In genomic region chr1:14184346-14184963, GRCh38 we compare ENCODE assay signal across 13 cellular contexts.
DNase-seq lines count a peak whose midpoint lies in the region; ATAC-seq and TF ChIP-seq lines count a peak whose summit lies in the region.
"Had no signal": no experiment of that assay in that cellular context is flagged by ENCODE, and none has a peak within 500 bp of the region (broad histone marks: within the 10 kb centered on the region; RNA-seq: fewer than 3 reads in every experiment).

No MANE protein-coding gene starts in this region.

- H3F3A ChIP-seq in GM23338 (replicated peaks; ENCODE audit: low read depth), result no peaks in the 10 kb centered on the region

- H4K20me1 ChIP-seq in GM23338 (replicated peaks; ENCODE audit: insufficient read depth), result no peaks in the 10 kb centered on the region

- BruUV-seq in A673 (replicated peaks; lab: Mats Ljungman, UMichigan), result no TSS peak

- H3K27ac Mint-ChIP-seq in GM23338, result no peak overlapping the region

- H3K27ac ChIP-seq in A673 (ENCODE audit: low read depth, low read length, poor library complexity, severe bottlenecking), result peak overlapping the region; percentile 84
- H3K27ac ChIP-seq in GM23338 (ENCODE audit: low read depth), result no peak overlapping the region
- H3K27ac ChIP-seq: SJCRH30 had no signal

- H3K4me1 ChIP-seq in A673 (ENCODE audit: insufficient read depth, low read length, poor library complexity, severe bottlenecking), result peaks cover 32% of the 10 kb centered on the region
- H3K4me1 ChIP-seq in GM23338 (ENCODE audit: insufficient read depth), result peaks cover 41% of the 10 kb centered on the region
- H3K4me1 ChIP-seq: SJCRH30 had no signal

- peak overlapping the region; percentile 68; the same call in 1 of the 2 replicates for H3K4me2 ChIP-seq in GM23338

- TF ChIP-seq CTCF in A673 (conservative IDR thresholded peaks at IDR 0.05; ENCODE audit: low read depth, low read length), result no peak
- no peak for TF ChIP-seq CTCF in GM23338 (conservative IDR thresholded peaks at IDR 0.05; ENCODE audit: low read depth in 2 of 2)

- H3K4me3 Mint-ChIP-seq in GM23338, result no peak overlapping the region

- intact Hi-C loops in A673 (cut with micrococcal nuclease; ENCODE audit: unreplicated experiment), result no loop called here

- H2AFZ ChIP-seq in GM23338, result peak overlapping the region; percentile 87; the same call in 1 of the 2 replicates

- H3K36me3 Mint-ChIP-seq in GM23338 (ENCODE audit: low read depth), result no peaks in the 10 kb centered on the region; the same call in 2 of the 3 replicates

- H3K79me2 ChIP-seq in GM23338 (replicated peaks; ENCODE audit: insufficient read depth), result no peaks in the 10 kb centered on the region

- POLR2A ChIA-PET in A673 (lab: Charles Lee; ENCODE audit: low non-redundant PET), result interaction anchor here (0.5 kb wide), 1 partner anchor 209 kb away, joined by 4 read pairs; no protein-coding TSS in a partner anchor

- no peaks in the 10 kb centered on the region for H3K9me3 ChIP-seq in A673 (ENCODE audit: low read depth, low read length, poor library complexity, severe bottlenecking)
- H3K9me3 ChIP-seq: SJCRH30 had no signal

- H3K27me3 ChIP-seq in A673 (replicated peaks; ENCODE audit: insufficient read depth, low read depth, low read length, poor library complexity), result no peaks in the 10 kb centered on the region
- no peaks in the 10 kb centered on the region for H3K27me3 ChIP-seq in GM23338 (ENCODE audit: insufficient read depth)

- peaks cover 16% of the 10 kb centered on the region; the same call in 1 of the 2 replicates for H3K9me2 ChIP-seq in GM23338 (ENCODE audit: insufficient read depth)

- DNase-seq in A673 (ENCODE audit: low spot score) (peak; percentile 50), GM23338 (ENCODE audit: low spot score) (no peak), astrocyte of the hippocampus (ENCODE audit: low read depth, low spot score) (peak; percentile 7), middle frontal gyrus (ENCODE audit: extremely low spot score, low spot score) (peak; percentile 60), COLO829 (ENCODE audit: low spot score) (no peak), NCI-H345 (lab: John Stamatoyannopoulos, UW) (no peak), epidermal melanocyte (ENCODE audit: insufficient read length, low spot score) (no peak)
- DNase-seq in stimulated activated naive CD4-positive, alpha-beta T cell (lab: John Stamatoyannopoulos, UW), result no peak
- DNase-seq: HCEC 1CT, NCI-H1436 treated with DMSO at 0.1 percent for 48 hours, NCI-H226, NCI-H526, SJCRH30 had no signal

- CTCF ChIA-PET in A673 (lab: Charles Lee), result no interaction called here

- H3K36me3 ChIP-seq in A673 (ENCODE audit: insufficient read depth, low read length, poor library complexity, severe bottlenecking), result no peaks in the 10 kb centered on the region
- no peaks in the 10 kb centered on the region for H3K36me3 ChIP-seq in GM23338 (ENCODE audit: insufficient read depth)
- H3K36me3 ChIP-seq: SJCRH30 had no signal

- no peak overlapping the region for H3K4me3 ChIP-seq in A673 (ENCODE audit: low read depth, low read length, poor library complexity, severe bottlenecking)
- H3K4me3 ChIP-seq in GM23338, result no peak overlapping the region
- H3K4me3 ChIP-seq: SJCRH30 had no signal

- no peak for ATAC-seq in GM23338

- peaks cover 40% of the 10 kb centered on the region for H3K4me1 Mint-ChIP-seq in GM23338

- H3K27me3 Mint-ChIP-seq in GM23338 (ENCODE audit: insufficient read depth, low read depth, poor library complexity), result no peaks in the 10 kb centered on the region

- H3K9me3 Mint-ChIP-seq in GM23338, result no peaks in the 10 kb centered on the region

TF ChIP-seq in GM23338, 12 proteins besides CTCF, POLR2A, EP300 and RAD21 (continues in another document):
- TF ChIP-seq JUNB (IDR thresholded peaks at IDR 0.05; ENCODE audit: unreplicated experiment), result no peak
- no peak for TF ChIP-seq ZNF462 (CRISPR knock-in tag; IDR thresholded peaks at IDR 0.05)
- TF ChIP-seq STAT1 (IDR thresholded peaks at IDR 0.05; ENCODE audit: unreplicated experiment), result no peak
- TF ChIP-seq EZH2 (IDR thresholded peaks at IDR 0.05; ENCODE audit: low read depth, unreplicated experiment), result no peak
- TF ChIP-seq REST (IDR thresholded peaks at IDR 0.05; ENCODE audit: unreplicated experiment), result no peak

Comparison
In these comparisons a context has a peak if more than half of its experiments do, and no peak if none do; other contexts are left out.
1. DNase-seq: peak in A673 (single experiment), astrocyte of the hippocampus (single experiment) and middle frontal gyrus (single experiment); none in GM23338 (single experiment), COLO829 (single experiment), stimulated activated naive CD4-positive, alpha-beta T cell (0 of 6), NCI-H345 (single experiment) and epidermal melanocyte (single experiment).